ENCODE assay signal across 8 cellular contexts in the genomic region with DNA sequence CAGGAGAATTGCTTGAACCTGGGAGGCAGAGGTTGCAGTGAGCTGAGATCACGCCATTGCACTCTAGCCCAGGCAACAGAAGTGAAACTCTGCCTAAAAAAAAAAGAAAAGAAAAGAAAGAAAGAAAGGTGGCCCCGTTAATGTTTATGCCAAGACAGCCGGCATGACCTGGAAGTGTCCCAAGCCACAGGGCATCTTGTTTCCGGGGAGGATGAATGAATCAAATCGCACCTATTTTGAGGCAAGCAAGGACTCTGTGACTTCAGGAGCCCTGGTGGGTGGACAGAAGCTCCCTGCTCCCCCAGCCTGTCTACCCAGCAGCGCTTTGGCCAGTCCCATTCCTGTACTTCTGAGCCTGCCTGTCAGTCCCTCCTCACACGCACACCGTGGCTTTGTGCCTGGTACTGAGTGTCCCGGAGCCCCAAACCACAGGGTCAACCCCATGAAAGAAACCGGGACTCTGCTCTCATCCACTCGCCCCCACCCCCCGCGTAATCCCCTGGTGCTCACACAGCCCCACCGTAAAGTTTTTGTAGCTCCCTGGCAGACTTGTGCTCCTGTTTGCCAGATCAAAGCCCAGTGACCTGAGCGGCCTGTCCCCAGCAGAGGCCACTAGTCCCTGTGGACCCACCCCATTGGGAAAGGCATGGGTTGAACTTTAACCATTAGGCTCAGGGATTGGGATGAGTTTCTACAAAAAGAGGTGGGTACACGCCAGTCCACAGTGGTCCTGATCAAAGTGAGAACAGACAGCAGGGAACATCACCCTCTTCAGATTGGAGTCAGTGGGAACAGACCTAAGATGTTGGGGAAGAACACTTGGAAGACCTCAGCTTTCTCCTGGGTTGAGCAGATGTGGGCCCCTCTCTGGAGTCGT. TPM values are rescaled to one million over a fixed set of nuclear protein-coding genes. Genes with fewer than 3 reads are reported as not detected.
DNase-seq lines count a peak whose midpoint lies in the region; ATAC-seq lines count a peak whose summit lies in the region.

No MANE protein-coding gene starts in this region.

- ATAC-seq in GM19395 (IDR thresholded peaks at IDR 0.05; ENCODE audit: unreplicated experiment): peak; percentile 32
- peak; percentile 0 for ATAC-seq in activated naive CD8-positive, alpha-beta T cell treated with anti-CD3 and anti-CD28 coated beads, Interleukin-2, amount 10 ng/mL, durations not matched to agents 7 days and 5 days (ENCODE audit: low read depth)
- peak in 1 of 2 donors; percentile 21 for ATAC-seq in stimulated activated naive B cell treated with anti-CD40 and anti-IgM and Interleukin-4, amounts not matched to agents 10 μg/mL and 1 μg/mL and 100 μg/mL, for 72 hours (replicated peaks)

- peak overlapping the region; percentile 88 for H3K4me3 Mint-ChIP-seq in activated naive CD8-positive, alpha-beta T cell treated with anti-CD3 and anti-CD28 coated beads, Interleukin-2, amount 10 ng/mL, durations not matched to agents 7 days and 5 days
- H3K4me3 Mint-ChIP-seq in immature natural killer cell: peak overlapping the region; percentile 85 to 89 (median 86)
- peak overlapping the region; percentile 92 to 94 for H3K4me3 Mint-ChIP-seq in stimulated activated naive B cell treated with anti-CD40 and anti-IgM and Interleukin-4, amounts not matched to agents 10 μg/mL and 1 μg/mL and 100 μg/mL, for 72 hours

- H3K4me1 Mint-ChIP-seq in activated naive CD8-positive, alpha-beta T cell treated with anti-CD3 and anti-CD28 coated beads, Interleukin-2, amount 10 ng/mL, durations not matched to agents 7 days and 5 days: peaks cover 17% of the 10 kb centered on the region
- H3K4me1 Mint-ChIP-seq in immature natural killer cell: peaks cover 22 to 31% of the 10 kb centered on the region in 2 donors
- H3K4me1 Mint-ChIP-seq in stimulated activated naive B cell treated with anti-CD40 and anti-IgM and Interleukin-4, amounts not matched to agents 10 μg/mL and 1 μg/mL and 100 μg/mL, for 72 hours: peaks cover 19 to 34% of the 10 kb centered on the region in 2 donors

- POLR2A ChIA-PET in activated naive CD8-positive, alpha-beta T cell treated with anti-CD3 and anti-CD28 coated beads, Interleukin-2, amount 10 ng/mL, durations not matched to agents 7 days and 5 days (lab: Charles Lee): interaction anchor here (0.6 to 2.0 kb wide), 14 partner anchors 18 to 270 kb away, joined by 3 to 13 read pairs (median 3); partner anchors contain the start of genes ALDOA, CD2BP2, DCTPP1 and ZNF771

- H3K9me3 Mint-ChIP-seq in activated naive CD8-positive, alpha-beta T cell treated with anti-CD3 and anti-CD28 coated beads, Interleukin-2, amount 10 ng/mL, durations not matched to agents 7 days and 5 days: no peaks in the 10 kb centered on the region
- H3K9me3 Mint-ChIP-seq in immature natural killer cell: no peaks in the 10 kb centered on the region
- H3K9me3 Mint-ChIP-seq in stimulated activated naive B cell treated with anti-CD40 and anti-IgM and Interleukin-4, amounts not matched to agents 10 μg/mL and 1 μg/mL and 100 μg/mL, for 72 hours: no peaks in the 10 kb centered on the region

- DNase-seq in AML-193 (lab: John Stamatoyannopoulos, UW): peak; percentile 16 to 28
- DNase-seq in HuH-7.5 (ENCODE audit: low spot score): peak; percentile 20
- no peak for DNase-seq in activated naive CD8-positive, alpha-beta T cell treated with anti-CD3 and anti-CD28 coated beads, Interleukin-2, amount 10 ng/mL, durations not matched to agents 7 days and 5 days
- DNase-seq in immature natural killer cell: no peak
- DNase-seq in stimulated activated naive B cell treated with anti-CD40 and anti-IgM and Interleukin-4, amounts not matched to agents 10 μg/mL and 1 μg/mL and 100 μg/mL, for 72 hours: no peak
- DNase-seq in NCI-H2171 (lab: John Stamatoyannopoulos, UW): no peak
- no peak for DNase-seq in NCI-H2196 (lab: John Stamatoyannopoulos, UW; ENCODE audit: unreplicated experiment)

- no peaks in the 10 kb centered on the region for H3K27me3 Mint-ChIP-seq in activated naive CD8-positive, alpha-beta T cell treated with anti-CD3 and anti-CD28 coated beads, Interleukin-2, amount 10 ng/mL, durations not matched to agents 7 days and 5 days
- H3K27me3 Mint-ChIP-seq in immature natural killer cell (ENCODE audit: low read depth in 3 of 3): peaks cover 0 to 1% (median 0%) of the 10 kb centered on the region in 3 donors
- no peaks in the 10 kb centered on the region for H3K27me3 Mint-ChIP-seq in stimulated activated naive B cell treated with anti-CD40 and anti-IgM and Interleukin-4, amounts not matched to agents 10 μg/mL and 1 μg/mL and 100 μg/mL, for 72 hours

- H3K27ac Mint-ChIP-seq in activated naive CD8-positive, alpha-beta T cell treated with anti-CD3 and anti-CD28 coated beads, Interleukin-2, amount 10 ng/mL, durations not matched to agents 7 days and 5 days: peak overlapping the region; percentile 84
- H3K27ac Mint-ChIP-seq in immature natural killer cell: peak overlapping the region; percentile 77 to 93 (median 84)
- peak overlapping the region; percentile 98 for H3K27ac Mint-ChIP-seq in stimulated activated naive B cell treated with anti-CD40 and anti-IgM and Interleukin-4, amounts not matched to agents 10 μg/mL and 1 μg/mL and 100 μg/mL, for 72 hours

- peaks cover 1% of the 10 kb centered on the region for H3K36me3 Mint-ChIP-seq in activated naive CD8-positive, alpha-beta T cell treated with anti-CD3 and anti-CD28 coated beads, Interleukin-2, amount 10 ng/mL, durations not matched to agents 7 days and 5 days
- H3K36me3 Mint-ChIP-seq in immature natural killer cell: no peaks in the 10 kb centered on the region
- H3K36me3 Mint-ChIP-seq in stimulated activated naive B cell treated with anti-CD40 and anti-IgM and Interleukin-4, amounts not matched to agents 10 μg/mL and 1 μg/mL and 100 μg/mL, for 72 hours: peaks cover 0 to 9% of the 10 kb centered on the region in 2 donors

RNA-seq across cellular contexts. Expression of gene CD2BP2, which starts 19.3 kb away (rescaled TPM):
- total RNA-seq in activated naive CD8-positive, alpha-beta T cell treated with anti-CD3 and anti-CD28 coated beads, Interleukin-2, amount 10 ng/mL, durations not matched to agents 7 days and 5 days: 10 to 100 TPM; 71.3 to 72.5 TPM
- 10 to 100 TPM; 39.9 to 54.3 (median 42.9) TPM for polyA plus RNA-seq in immature natural killer cell

RNA-seq across cellular contexts. Expression of gene TBC1D10B, which starts 34.5 kb away (rescaled TPM):
- total RNA-seq in activated naive CD8-positive, alpha-beta T cell treated with anti-CD3 and anti-CD28 coated beads, Interleukin-2, amount 10 ng/mL, durations not matched to agents 7 days and 5 days: 10 to 100 TPM; 63.6 to 69.8 TPM
- 10 to 100 TPM in 2 of 3 donors, 1 to 10 TPM in 1; 9.5 to 18.5 (median 10.1) TPM for polyA plus RNA-seq in immature natural killer cell

RNA-seq across cellular contexts. Expression of gene MYL11, which starts 38.8 kb away (rescaled TPM):
- 1 to 10 TPM in 1 of 2 experiments, not detected in 1; 1.7 TPM for total RNA-seq in activated naive CD8-positive, alpha-beta T cell treated with anti-CD3 and anti-CD28 coated beads, Interleukin-2, amount 10 ng/mL, durations not matched to agents 7 days and 5 days
- 10 to 100 TPM; 10.9 to 22.2 (median 18.7) TPM for polyA plus RNA-seq in immature natural killer cell

RNA-seq across cellular contexts. Expression of gene SEPTIN1, which starts 46.5 kb away (rescaled TPM):
- 100 to 1,000 TPM; 293 to 318 TPM for total RNA-seq in activated naive CD8-positive, alpha-beta T cell treated with anti-CD3 and anti-CD28 coated beads, Interleukin-2, amount 10 ng/mL, durations not matched to agents 7 days and 5 days
- polyA plus RNA-seq in immature natural killer cell: 100 to 1,000 TPM; 155 to 213 (median 161) TPM

RNA-seq across cellular contexts. Expression of gene ZNF48, which starts 59.4 kb away (rescaled TPM):
- 10 to 100 TPM; 14.4 to 15.5 TPM for total RNA-seq in activated naive CD8-positive, alpha-beta T cell treated with anti-CD3 and anti-CD28 coated beads, Interleukin-2, amount 10 ng/mL, durations not matched to agents 7 days and 5 days
- 1 to 10 TPM; 4.2 to 9.3 (median 5.7) TPM for polyA plus RNA-seq in immature natural killer cell

Comparison
In these comparisons a context has a peak if more than half of its experiments do, and no peak if none do; other contexts are left out.
1. DNase-seq: peak in AML-193 (2 of 2) and HuH-7.5 (single experiment); none in activated naive CD8-positive, alpha-beta T cell treated with anti-CD3 and anti-CD28 coated beads, Interleukin-2, amount 10 ng/mL, durations not matched to agents 7 days and 5 days (single experiment), immature natural killer cell (0 of 3), stimulated activated naive B cell treated with anti-CD40 and anti-IgM and Interleukin-4, amounts not matched to agents 10 μg/mL and 1 μg/mL and 100 μg/mL, for 72 hours (single experiment), NCI-H2171 (single experiment) and NCI-H2196 (single experiment).
2. Peak in every context shown above with its lines, with median percentiles within 50 percentile points of each other: H3K27ac Mint-ChIP-seq and H3K4me3 Mint-ChIP-seq.